ENCODE assay signal across 19 cellular contexts in the genomic region with DNA sequence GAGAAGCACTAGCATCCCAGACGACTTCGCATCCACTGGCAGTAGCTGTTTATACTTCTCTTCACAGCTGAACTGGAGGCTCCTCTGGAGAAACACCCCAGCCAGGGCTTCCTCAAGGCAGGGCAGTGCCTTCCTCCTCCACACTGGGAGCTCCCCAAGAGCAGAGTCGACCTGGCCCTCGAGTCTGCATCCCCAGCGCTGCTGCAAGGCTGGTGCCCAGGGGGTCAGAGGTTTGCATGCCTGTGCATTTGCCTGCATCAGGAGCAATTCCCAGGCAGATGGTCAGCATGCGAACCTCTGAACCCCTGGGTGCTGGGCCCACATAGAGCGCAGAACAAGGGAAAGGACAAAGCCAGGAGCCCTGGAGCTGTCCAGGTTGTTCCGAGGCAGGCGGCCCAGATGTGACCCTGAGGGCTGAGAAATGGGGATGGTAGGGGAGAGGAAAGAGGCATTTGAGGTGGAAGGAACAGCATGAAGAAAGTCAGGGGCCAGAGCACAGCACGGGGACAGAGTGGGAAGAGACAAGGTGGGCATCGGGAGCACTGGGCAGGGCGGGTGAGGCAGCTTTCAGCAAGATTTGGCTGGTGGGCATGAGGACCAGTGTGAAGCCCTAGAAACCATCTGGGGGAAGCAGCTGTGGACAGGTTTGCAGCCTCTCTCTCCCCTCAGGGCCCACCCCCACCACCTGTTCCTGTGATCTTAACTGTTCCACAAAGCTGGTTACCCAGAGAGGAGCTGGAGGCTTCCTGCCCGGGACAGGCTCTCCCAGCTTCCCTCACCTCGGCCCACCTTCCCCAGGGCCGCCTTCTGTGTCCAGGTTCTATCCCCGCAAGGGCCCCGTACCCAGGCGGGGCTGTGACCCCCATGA. TPM values are rescaled to one million over a fixed set of nuclear protein-coding genes. Genes with fewer than 3 reads are reported as not detected.
A peak's percentile ranks its signal among the peaks of the same experiment; 100 is the strongest.
DNase-seq lines count a peak whose midpoint lies in the region; ATAC-seq, FAIRE-seq and TF ChIP-seq lines count a peak whose summit lies in the region.
"Had no signal": no experiment of that assay in that cellular context is flagged by ENCODE, and none has a peak within 500 bp of the region (broad histone marks: within the 10 kb centered on the region; RNA-seq: fewer than 3 reads in every experiment).

No MANE protein-coding gene starts in this region.

- H3K27ac Mint-ChIP-seq in H9 (no peak overlapping the region), glutamatergic neuron (ENCODE audit: unreplicated experiment) (peak overlapping the region; percentile 35)
- H3K27ac Mint-ChIP-seq: CD4-positive, CD25-positive, alpha-beta regulatory T cell had no signal

- no peak overlapping the region for H3K56ac ChIP-seq in H9 (ENCODE audit: insufficient read length, low read depth, low read length)

- H3K23ac ChIP-seq in H9 (ENCODE audit: insufficient read length, low read depth, low read length) = no peak overlapping the region

- H4K20me1 ChIP-seq in H9 (ENCODE audit: control insufficient read depth, insufficient read depth, insufficient read length) = no peaks in the 10 kb centered on the region

- no CpG with 5 or more reads among the region's 18 CpGs for WGBS in H9 (ENCODE audit: extremely low coverage, insufficient read length, low lambda C conversion rate)
- WGBS in sigmoid colon, 2 donors = 81 to 86% methylated on average over 18 of the region's 18 CpGs

- H3K4ac ChIP-seq in H9 (ENCODE audit: low read depth, low read length) = no peak overlapping the region

- TF ChIP-seq CTCF in H9 (conservative IDR thresholded peaks at IDR 0.05) (no peak), glutamatergic neuron (IDR thresholded peaks at IDR 0.05; ENCODE audit: partially characterized antibody, unreplicated experiment) (no peak), sigmoid colon (IDR thresholded peaks at IDR 0.05) (no peak)

- peaks cover 6 to 8% of the 10 kb centered on the region in 2 experiments; a peak in 3 of 4 replicates for H3K4me1 Mint-ChIP-seq in H9
- peaks cover 2% of the 10 kb centered on the region for H3K4me1 Mint-ChIP-seq in glutamatergic neuron (ENCODE audit: low read depth, unreplicated experiment)
- H3K4me1 Mint-ChIP-seq: CD4-positive, CD25-positive, alpha-beta regulatory T cell had no signal

- H4K91ac ChIP-seq in H9 (ENCODE audit: insufficient read length, low read depth, low read length) = no peak overlapping the region

- no peak overlapping the region for H3K27ac ChIP-seq in H9 (ENCODE audit: insufficient read length, low read depth, low read length)
- H3K27ac ChIP-seq in sigmoid colon = no peak overlapping the region
- H3K27ac ChIP-seq: PC-9, SJSA1 had no signal

- H3K79me1 ChIP-seq in H9 (ENCODE audit: insufficient read depth, low read depth, low read length, poor library complexity, severe bottlenecking) = no peaks in the 10 kb centered on the region

- DNase-seq in H9 (peak; percentile 15), NCI-H69 (lab: John Stamatoyannopoulos, UW) (peak; percentile 64), glutamatergic neuron (no peak), sigmoid colon (no peak), RCC 7860 (ENCODE audit: low spot score) (no peak)
- no peak for DNase-seq in stimulated activated CD4-positive, alpha-beta T cell treated with anti-CD3 and anti-CD28 coated beads, Interleukin-12 subunit alpha, Interleukin-12 subunit beta, amount 100 ng/mL, for 4 hours
- DNase-seq: ACHN; AML-193; CD4-positive, CD25-positive, alpha-beta regulatory T cell; KG1; NCI-H1048; NCI-H146; NCI-H446; NCI-H774; PC-9 had no signal

- H3K27me3 ChIP-seq in H9 (ENCODE audit: insufficient read depth, low read length) (no peaks in the 10 kb centered on the region), sigmoid colon (peaks cover 0 to 11% (median 0%) of the 10 kb centered on the region in 3 donors)

- no peak overlapping the region for H4K8ac ChIP-seq in H9 (replicated peaks; ENCODE audit: insufficient read length, low read depth, low read length)

- H3K79me2 ChIP-seq in H9 (ENCODE audit: insufficient read depth, low read length) = no peaks in the 10 kb centered on the region

- no peak for FAIRE-seq in RCC 7860 (lab: Jason Lieb, UNC)

- no peak overlapping the region for H2AK5ac ChIP-seq in H9 (ENCODE audit: insufficient read length, low read length)

- intact Hi-C loops in sigmoid colon (cut with DNase I) = no loop called here

- no peak overlapping the region for H3K18ac ChIP-seq in H9 (ENCODE audit: insufficient read length, low read depth, low read length)

- H3K9me3 Mint-ChIP-seq in H9 (no peaks in the 10 kb centered on the region), glutamatergic neuron (ENCODE audit: unreplicated experiment) (no peaks in the 10 kb centered on the region)

- no peak overlapping the region for H2BK120ac ChIP-seq in H9 (ENCODE audit: low read depth, low read length, poor library complexity, severe bottlenecking)

- H2BK5ac ChIP-seq in H9 (ENCODE audit: insufficient read length, low read length) = no peak overlapping the region

- no peaks in the 10 kb centered on the region for H3K9me3 ChIP-seq in H9 (ENCODE audit: control insufficient read depth, low read depth, low read length)
- no peaks in the 10 kb centered on the region for H3K9me3 ChIP-seq in sigmoid colon
- H3K9me3 ChIP-seq: SJSA1 had no signal

- H3K4me1 ChIP-seq in H9 (ENCODE audit: insufficient read depth, low read length) = peaks cover 3% of the 10 kb centered on the region; the same call in 1 of the 2 replicates
- H3K4me1 ChIP-seq in sigmoid colon = no peaks in the 10 kb centered on the region
- H3K4me1 ChIP-seq: SJSA1 had no signal

- no peak for ATAC-seq in HG02973 (IDR thresholded peaks at IDR 0.05; ENCODE audit: unreplicated experiment)
- ATAC-seq: HCT116 had no signal

- H2BK12ac ChIP-seq in H9 (ENCODE audit: insufficient read length, low read depth, low read length) = no peak overlapping the region

- H3K4me3 ChIP-seq in sigmoid colon = no peak overlapping the region
- H3K4me3 ChIP-seq: PC-9, SJSA1 had no signal

- H3K36me3 Mint-ChIP-seq in H9 (ENCODE audit: insufficient read depth in 1 of 3, low read depth in 3 of 3) (no peaks in the 10 kb centered on the region; a peak in 1 of 7 replicates), glutamatergic neuron (ENCODE audit: unreplicated experiment) (no peaks in the 10 kb centered on the region)
- H3K36me3 Mint-ChIP-seq: CD4-positive, CD25-positive, alpha-beta regulatory T cell had no signal

- H3K14ac ChIP-seq in H9 (ENCODE audit: insufficient read depth, low read length) = no peak overlapping the region; the same call in 1 of the 2 replicates

- H3K23me2 ChIP-seq in H9 (ENCODE audit: insufficient read length, low read depth, low read length, poor library complexity, severe bottlenecking) = no peaks in the 10 kb centered on the region

- H2AFZ ChIP-seq in H9 (ENCODE audit: low read length) = no peak overlapping the region
- H2AFZ ChIP-seq: PC-9 had no signal

- no peaks in the 10 kb centered on the region for H3K36me3 ChIP-seq in sigmoid colon
- H3K36me3 ChIP-seq: SJSA1 had no signal

- no peak overlapping the region for H3T11ph ChIP-seq in H9 (ENCODE audit: low read length)

- no peak overlapping the region for H2BK20ac ChIP-seq in H9 (ENCODE audit: low read depth, low read length, poor library complexity, severe bottlenecking)

- H3K4me3 Mint-ChIP-seq in H9 (no peak overlapping the region), glutamatergic neuron (ENCODE audit: unreplicated experiment) (no peak overlapping the region)
- H3K4me3 Mint-ChIP-seq: CD4-positive, CD25-positive, alpha-beta regulatory T cell had no signal

- H2BK15ac ChIP-seq in H9 (ENCODE audit: low read depth, low read length) = no peak overlapping the region

- H3K9ac ChIP-seq in H9 (ENCODE audit: extremely low read depth, insufficient read length, low read length) = no peak overlapping the region

- H3K27me3 Mint-ChIP-seq in H9 (ENCODE audit: low read depth) (peaks cover 9% of the 10 kb centered on the region), glutamatergic neuron (ENCODE audit: unreplicated experiment) (peaks cover 17% of the 10 kb centered on the region)

- no peak for TF ChIP-seq EP300 in sigmoid colon (IDR thresholded peaks at IDR 0.05)

- no peak overlapping the region for H3K4me2 ChIP-seq in H9 (ENCODE audit: insufficient read depth, insufficient read length, low read length)
- H3K4me2 ChIP-seq: PC-9 had no signal

- H4K5ac ChIP-seq in H9 (ENCODE audit: insufficient read length, low read depth, low read length) = no peak overlapping the region

- no peak for TF ChIP-seq POLR2A in sigmoid colon (IDR thresholded peaks at IDR 0.05)

RNA-seq across cellular contexts. Expression of a gene that starts 6.4 kb away (rescaled TPM):
- total RNA-seq in H9 (2021) = not detected in 2 replicates
- not detected for total RNA-seq in glutamatergic neuron (ENCODE audit: unreplicated experiment)
- total RNA-seq in sigmoid colon = 100 to 1,000 TPM in 1 of 4 donors, 10 to 100 TPM in 2, not detected in 1; 14.2 to 103 (median 32.1) TPM
- polyA plus RNA-seq in sigmoid colon = 100 to 1,000 TPM in 1 of 3 donors, 10 to 100 TPM in 2; 68.8 to 109 (median 95.7) TPM
- total RNA-seq: CD4-positive, CD25-positive, alpha-beta regulatory T cell; PC-9; SJSA1 had no signal

RNA-seq across cellular contexts. Expression of a gene that starts 19.0 kb away (rescaled TPM):
- total RNA-seq in H9 (2021) (not detected in 2 replicates), glutamatergic neuron (ENCODE audit: unreplicated experiment) (not detected), sigmoid colon (not detected)
- not detected for polyA plus RNA-seq in sigmoid colon
- total RNA-seq: CD4-positive, CD25-positive, alpha-beta regulatory T cell; M059J; PC-9; SJSA1 had no signal
- polyA plus RNA-seq: CD4-positive, CD25-positive, alpha-beta regulatory T cell had no signal

RNA-seq across cellular contexts. Expression of a gene that starts 21.9 kb away (rescaled TPM):
- total RNA-seq in H9 (2021) (not detected in 2 replicates), glutamatergic neuron (ENCODE audit: unreplicated experiment) (not detected), sigmoid colon (not detected)
- 10 to 100 TPM in 2 of 3 donors, 1 to 10 TPM in 1; 2.9 to 23.4 (median 20.8) TPM for polyA plus RNA-seq in sigmoid colon
- total RNA-seq: CD4-positive, CD25-positive, alpha-beta regulatory T cell; M059J; PC-9; SJSA1 had no signal

RNA-seq across cellular contexts. Expression of a gene that starts 39.6 kb away (rescaled TPM):
- total RNA-seq in H9 (2021) (not detected in 2 replicates), glutamatergic neuron (ENCODE audit: unreplicated experiment) (not detected), sigmoid colon (100 to 1,000 TPM in 3 of 4 donors, 10 to 100 TPM in 1; 73.4 to 943 (median 280) TPM)
- 100 to 1,000 TPM; 221 to 449 (median 351) TPM for polyA plus RNA-seq in sigmoid colon
- total RNA-seq: CD4-positive, CD25-positive, alpha-beta regulatory T cell; SJSA1 had no signal

RNA-seq across cellular contexts. Expression of a gene that starts 48.6 kb away (rescaled TPM):
- total RNA-seq in H9 (2021) (not detected in 2 replicates), glutamatergic neuron (ENCODE audit: unreplicated experiment) (not detected), sigmoid colon (not detected)
- 1 to 10 TPM in 1 of 3 donors, not detected in 2; 1.1 TPM for polyA plus RNA-seq in sigmoid colon
- total RNA-seq: M059J, PC-9, SJSA1 had no signal

Comparison
In these comparisons a context has a peak if more than half of its experiments do, and no peak if none do; other contexts are left out.
1. DNase-seq: peak in H9 (single experiment) and NCI-H69 (single experiment); none in glutamatergic neuron (single experiment), sigmoid colon (single experiment), RCC 7860 (single experiment) and stimulated activated CD4-positive, alpha-beta T cell treated with anti-CD3 and anti-CD28 coated beads, Interleukin-12 subunit alpha, Interleukin-12 subunit beta, amount 100 ng/mL, for 4 hours (single experiment).